1 cellular context compared by ENCODE assay signal in the genomic region with DNA sequence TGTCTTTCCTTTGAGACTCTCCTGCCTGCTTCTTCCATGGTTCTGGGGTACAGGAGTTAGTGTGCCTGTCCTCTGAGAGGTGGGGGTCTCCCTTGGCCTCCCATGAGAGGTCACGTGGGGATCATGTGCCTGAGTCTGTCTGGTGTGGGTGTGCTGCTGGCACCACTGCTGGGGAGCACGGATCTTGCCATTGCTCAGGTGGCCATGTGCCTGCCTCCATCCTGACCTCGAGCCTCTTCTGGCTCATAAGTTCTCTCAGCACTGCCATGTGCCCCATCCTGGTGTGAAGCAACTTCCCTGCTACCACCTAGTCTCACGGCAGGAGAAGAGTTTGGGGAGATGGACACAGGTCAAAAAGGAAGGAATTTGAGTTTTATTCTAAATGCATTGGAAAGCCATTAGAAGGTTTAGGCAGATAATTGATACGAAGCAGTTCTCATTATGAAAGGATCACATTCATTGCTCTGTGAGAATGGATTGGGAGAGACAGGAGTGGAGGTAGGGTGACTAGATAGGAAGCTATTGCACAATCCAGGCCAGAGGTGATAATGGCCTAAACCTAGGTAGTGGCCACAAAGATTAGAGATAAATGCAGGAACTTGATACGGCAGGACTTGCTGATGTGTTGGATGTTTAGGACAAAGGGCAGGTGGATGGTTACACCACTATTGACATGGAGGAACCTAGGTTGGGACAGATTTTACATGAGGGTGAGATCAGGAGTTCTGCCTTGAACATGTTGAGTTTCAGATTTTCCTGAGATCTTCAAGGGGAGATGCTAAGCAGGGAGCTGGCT.
TF ChIP-seq lines count a peak whose summit lies in the region.

No MANE protein-coding gene starts in this region.

TF ChIP-seq in HepG2, 621 proteins besides CTCF, POLR2A, EP300 and RAD21 (continued from another document):
- TF ChIP-seq, protein P1, sequence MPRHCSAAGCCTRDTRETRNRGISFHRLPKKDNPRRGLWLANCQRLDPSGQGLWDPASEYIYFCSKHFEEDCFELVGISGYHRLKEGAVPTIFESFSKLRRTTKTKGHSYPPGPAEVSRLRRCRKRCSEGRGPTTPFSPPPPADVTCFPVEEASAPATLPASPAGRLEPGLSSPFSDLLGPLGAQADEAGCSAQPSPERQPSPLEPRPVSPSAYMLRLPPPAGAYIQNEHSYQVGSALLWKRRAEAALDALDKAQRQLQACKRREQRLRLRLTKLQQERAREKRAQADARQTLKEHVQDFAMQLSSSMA (CRISPR knock-in tag; IDR thresholded peaks at IDR 0.05), result no peak
- TF ChIP-seq ZNF564 (CRISPR knock-in tag; IDR thresholded peaks at IDR 0.05) (no peak), ZNF224 (CRISPR knock-in tag; IDR thresholded peaks at IDR 0.05) (no peak), ZNF570 (CRISPR knock-in tag; IDR thresholded peaks at IDR 0.05; ENCODE audit: borderline replicate concordance) (no peak), TEAD3 (CRISPR knock-in tag; optimal IDR thresholded peaks at IDR 0.05; ENCODE audit: borderline replicate concordance) (no peak), CEBPB (IDR thresholded peaks at IDR 0.05; ENCODE audit: borderline replicate concordance, low read depth, low read length) (peak; percentile 78), TAF15 (IDR thresholded peaks at IDR 0.05; ENCODE audit: low read depth, low read length, poor library complexity, severe bottlenecking) (no peak), ARNT2 (CRISPR knock-in tag; IDR thresholded peaks at IDR 0.05; ENCODE audit: low read depth) (no peak)
- TF ChIP-seq, protein P2, sequence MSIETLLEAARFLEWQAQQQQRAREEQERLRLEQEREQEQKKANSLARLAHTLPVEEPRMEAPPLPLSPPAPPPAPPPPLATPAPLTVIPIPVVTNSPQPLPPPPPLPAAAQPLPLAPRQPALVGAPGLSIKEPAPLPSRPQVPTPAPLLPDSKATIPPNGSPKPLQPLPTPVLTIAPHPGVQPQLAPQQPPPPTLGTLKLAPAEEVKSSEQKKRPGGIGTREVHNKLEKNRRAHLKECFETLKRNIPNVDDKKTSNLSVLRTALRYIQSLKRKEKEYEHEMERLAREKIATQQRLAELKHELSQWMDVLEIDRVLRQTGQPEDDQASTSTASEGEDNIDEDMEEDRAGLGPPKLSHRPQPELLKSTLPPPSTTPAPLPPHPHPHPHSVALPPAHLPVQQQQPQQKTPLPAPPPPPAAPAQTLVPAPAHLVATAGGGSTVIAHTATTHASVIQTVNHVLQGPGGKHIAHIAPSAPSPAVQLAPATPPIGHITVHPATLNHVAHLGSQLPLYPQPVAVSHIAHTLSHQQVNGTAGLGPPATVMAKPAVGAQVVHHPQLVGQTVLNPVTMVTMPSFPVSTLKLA (IDR thresholded peaks at IDR 0.05), result peak; percentile 50
